ENCODE assay signal across 12 cellular contexts in the genomic region with DNA sequence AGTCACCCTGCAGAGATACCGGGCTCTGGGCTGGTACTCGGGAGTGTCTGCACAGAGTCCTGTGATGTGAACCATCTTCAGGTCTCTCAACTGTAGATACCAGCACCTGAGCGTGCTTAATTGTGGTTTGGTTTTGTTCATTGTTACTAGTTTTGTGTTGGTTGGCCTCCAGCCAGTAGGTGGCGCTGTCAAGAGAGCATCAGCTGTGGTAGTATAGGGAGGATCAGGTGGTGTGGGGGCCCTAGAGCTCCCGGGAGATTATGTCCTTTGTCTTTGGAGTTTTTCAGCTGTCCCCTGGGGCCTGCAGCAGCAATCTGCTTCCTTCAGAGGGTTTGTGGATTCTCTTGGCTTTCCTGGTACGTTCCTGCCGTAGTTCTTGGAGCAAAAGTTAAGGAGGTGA.
DNase-seq lines count a peak whose midpoint lies in the region; ATAC-seq and TF ChIP-seq lines count a peak whose summit lies in the region.
"Had no signal": no experiment of that assay in that cellular context is flagged by ENCODE, and none has a peak within 500 bp of the region (broad histone marks: within the 10 kb centered on the region; RNA-seq: fewer than 3 reads in every experiment).

No MANE protein-coding gene starts in this region.

- H3K79me2 ChIP-seq in SK-N-SH (ENCODE audit: insufficient read depth) = peaks cover 89% of the 10 kb centered on the region
- H3K79me2 ChIP-seq in H9 (ENCODE audit: insufficient read depth, low read length) = peaks cover 44% of the 10 kb centered on the region; the same call in 1 of the 2 replicates

- H3K4me1 ChIP-seq in SK-N-SH (ENCODE audit: control insufficient read depth in 1 of 2, insufficient read depth in 2 of 2, low read depth in 1 of 2, low read length in 1 of 2) (peaks cover 4 to 5% of the 10 kb centered on the region in 2 experiments; a peak in 2 of 4 replicates), H9 (ENCODE audit: insufficient read depth, low read length) (peaks cover 2% of the 10 kb centered on the region; the same call in 1 of the 2 replicates), upper lobe of right lung (peaks cover 9% of the 10 kb centered on the region)

- H2BK120ac ChIP-seq in H9 (ENCODE audit: low read depth, low read length, poor library complexity, severe bottlenecking) = no peak overlapping the region

- H3K36me3 ChIP-seq in SK-N-SH (replicated peaks in 1 of 2; ENCODE audit: control insufficient read depth in 1 of 2, insufficient read depth in 2 of 2, low read length in 1 of 2) (peaks cover 0 to 12% of the 10 kb centered on the region in 2 experiments), upper lobe of right lung (no peaks in the 10 kb centered on the region)

- H4K8ac ChIP-seq in H9 (replicated peaks; ENCODE audit: insufficient read length, low read depth, low read length) = no peak overlapping the region

- no peak for TF ChIP-seq RAD21 in SK-N-SH (IDR thresholded peaks at IDR 0.05; ENCODE audit: low read length)

- H3K9me3 Mint-ChIP-seq in H9 = peaks cover 13 to 34% of the 10 kb centered on the region in 2 experiments; a peak in 4 of 5 replicates
- peaks cover 30% of the 10 kb centered on the region for H3K9me3 Mint-ChIP-seq in neural crest cell

- H3K27ac ChIP-seq in SK-N-SH (ENCODE audit: low read depth in 2 of 2, low read length in 1 of 2) = no peak overlapping the region
- H3K27ac ChIP-seq in H9 (ENCODE audit: insufficient read length, low read depth, low read length) = no peak overlapping the region
- no peak overlapping the region for H3K27ac ChIP-seq in upper lobe of right lung

- H3K56ac ChIP-seq in H9 (ENCODE audit: insufficient read length, low read depth, low read length) = no peak overlapping the region

- H3K4me2 ChIP-seq in SK-N-SH = no peak overlapping the region
- no peak overlapping the region for H3K4me2 ChIP-seq in H9 (ENCODE audit: insufficient read depth, insufficient read length, low read length)

- H3T11ph ChIP-seq in H9 (ENCODE audit: low read length) = no peak overlapping the region

- peak; percentile 41 for TF ChIP-seq CTCF in SK-N-SH (IDR thresholded peaks at IDR 0.05)
- peak; percentile 81 for TF ChIP-seq CTCF in H9 (conservative IDR thresholded peaks at IDR 0.05)
- TF ChIP-seq CTCF in astrocyte of the spinal cord (IDR thresholded peaks at IDR 0.05; ENCODE audit: low read depth, low read length) = peak; percentile 29
- peak; percentile 47 for TF ChIP-seq CTCF in neural crest cell (conservative IDR thresholded peaks at IDR 0.05)
- TF ChIP-seq CTCF in upper lobe of right lung (IDR thresholded peaks at IDR 0.05) = no peak

- H3K27me3 ChIP-seq in SK-N-SH (ENCODE audit: insufficient read depth) (no peaks in the 10 kb centered on the region), H9 (ENCODE audit: insufficient read depth, low read length) (no peaks in the 10 kb centered on the region), upper lobe of right lung (no peaks in the 10 kb centered on the region)

- H3K9me3 ChIP-seq in SK-N-SH (peaks cover 25% of the 10 kb centered on the region), H9 (ENCODE audit: control insufficient read depth, low read depth, low read length) (no peaks in the 10 kb centered on the region), upper lobe of right lung (peaks cover 13% of the 10 kb centered on the region)

- H2BK12ac ChIP-seq in H9 (ENCODE audit: insufficient read length, low read depth, low read length) = no peak overlapping the region

- no peak overlapping the region for H3K4ac ChIP-seq in H9 (ENCODE audit: low read depth, low read length)

- 90% methylated on average over 7 of the region's 7 CpGs for WGBS in SK-N-SH (ENCODE audit: low lambda C conversion rate)
- WGBS in H9 (ENCODE audit: extremely low coverage, insufficient read length, low lambda C conversion rate) = no CpG with 5 or more reads among the region's 7 CpGs

- TF ChIP-seq EP300 in SK-N-SH (IDR thresholded peaks at IDR 0.05; ENCODE audit: borderline replicate concordance in 1 of 2, low read depth in 1 of 2, low read length in 1 of 2) = no peak

- no peak overlapping the region for H3K14ac ChIP-seq in H9 (ENCODE audit: insufficient read depth, low read length)

- H3K18ac ChIP-seq in H9 (ENCODE audit: insufficient read length, low read depth, low read length) = no peak overlapping the region

- H3K27me3 Mint-ChIP-seq in H9 (ENCODE audit: low read depth) = no peaks in the 10 kb centered on the region; the same call in 1 of the 2 replicates
- no peaks in the 10 kb centered on the region for H3K27me3 Mint-ChIP-seq in neural crest cell (ENCODE audit: low read depth)
- H3K27me3 Mint-ChIP-seq: central memory CD8-positive, alpha-beta T cell had no signal

- no peak overlapping the region for H2BK5ac ChIP-seq in H9 (ENCODE audit: insufficient read length, low read length)

- H4K20me1 ChIP-seq in SK-N-SH (ENCODE audit: insufficient read depth) (peaks cover 36% of the 10 kb centered on the region), H9 (ENCODE audit: control insufficient read depth, insufficient read depth, insufficient read length) (no peaks in the 10 kb centered on the region)

- DNase-seq in SK-N-SH (no peak), H9 (peak; percentile 61), astrocyte of the spinal cord (ENCODE audit: low read depth, low spot score) (no peak), neural crest cell (ENCODE audit: low read depth, low spot score) (no peak), NCI-H187 treated with DMSO at 0.1 percent for 48 hours (lab: John Stamatoyannopoulos, UW) (no peak), sciatic nerve (ENCODE audit: low spot score) (no peak), upper lobe of right lung (no peak)
- DNase-seq: foreskin melanocyte, left ventricle myocardium superior, NCI-H1694 had no signal

- H2AFZ ChIP-seq in SK-N-SH (ENCODE audit: low read depth) (no peak overlapping the region), H9 (ENCODE audit: low read length) (no peak overlapping the region)

- POLR2A ChIA-PET in SK-N-SH (lab: Yijun Ruan, JAX) = no interaction called here

- no peaks in the 10 kb centered on the region for H3K9me2 ChIP-seq in SK-N-SH

- H3K9ac ChIP-seq in SK-N-SH = no peak overlapping the region
- no peak overlapping the region for H3K9ac ChIP-seq in H9 (ENCODE audit: extremely low read depth, insufficient read length, low read length)

- H3K4me3 ChIP-seq in SK-N-SH (ENCODE audit: low read depth in 2 of 2, low read length in 1 of 2) (no peak overlapping the region; a peak in 1 of 4 replicates), astrocyte of the spinal cord (ENCODE audit: low read depth, low read length) (no peak overlapping the region), upper lobe of right lung (no peak overlapping the region)

- intact Hi-C loops in sciatic nerve (cut with DNase I) = no loop called here
- intact Hi-C loops in upper lobe of right lung (cut with DNase I) = no loop called here

- H3F3A ChIP-seq in SK-N-SH (replicated peaks; ENCODE audit: insufficient read depth) = peaks cover 9% of the 10 kb centered on the region

- H2AK5ac ChIP-seq in H9 (ENCODE audit: insufficient read length, low read length) = no peak overlapping the region

- H2BK20ac ChIP-seq in H9 (ENCODE audit: low read depth, low read length, poor library complexity, severe bottlenecking) = no peak overlapping the region

- H3K23me2 ChIP-seq in H9 (ENCODE audit: insufficient read length, low read depth, low read length, poor library complexity, severe bottlenecking) = no peaks in the 10 kb centered on the region

- H4K91ac ChIP-seq in H9 (ENCODE audit: insufficient read length, low read depth, low read length) = no peak overlapping the region

- no peak overlapping the region for H2BK15ac ChIP-seq in H9 (ENCODE audit: low read depth, low read length)

- in situ Hi-C loops in astrocyte of the spinal cord (cut with HindIII; ENCODE audit: low sequenced_read_pairs) = no loop called here

- H3K23ac ChIP-seq in H9 (ENCODE audit: insufficient read length, low read depth, low read length) = no peak overlapping the region

- peaks cover 3% of the 10 kb centered on the region for H3K79me1 ChIP-seq in H9 (ENCODE audit: insufficient read depth, low read depth, low read length, poor library complexity, severe bottlenecking)

- H3K27ac Mint-ChIP-seq in H9 (peak overlapping the region in 1 of 3 experiments; percentile 87; a peak in 2 of 7 replicates), neural crest cell (ENCODE audit: unreplicated experiment) (no peak overlapping the region)

- no peak overlapping the region for H4K5ac ChIP-seq in H9 (ENCODE audit: insufficient read length, low read depth, low read length)

- ATAC-seq in SK-N-SH treated with all-trans-retinoic acid at 6 μM for 48 hours (no peak), sciatic nerve (no peak), upper lobe of right lung (no peak)
- ATAC-seq: left ventricle myocardium superior had no signal

- H3K36me3 Mint-ChIP-seq in H9 (ENCODE audit: insufficient read depth in 1 of 3, low read depth in 3 of 3) (peaks cover 10 to 35% (median 29%) of the 10 kb centered on the region in 3 experiments), neural crest cell (ENCODE audit: low read depth) (peaks cover 57% of the 10 kb centered on the region)

- H3K4me3 Mint-ChIP-seq in H9 (no peak overlapping the region; a peak in 1 of 5 replicates), neural crest cell (no peak overlapping the region)
- H3K4me3 Mint-ChIP-seq: central memory CD8-positive, alpha-beta T cell had no signal

- peaks cover 57 to 79% of the 10 kb centered on the region in 2 experiments for H3K4me1 Mint-ChIP-seq in H9
- peaks cover 12% of the 10 kb centered on the region for H3K4me1 Mint-ChIP-seq in neural crest cell

- CTCF ChIA-PET in SK-N-SH (lab: Yijun Ruan, JAX) = interaction anchor here (0.9 kb wide), 1 partner anchor 38 kb away, joined by 4 read pairs; no protein-coding TSS in a partner anchor

TF ChIP-seq in SK-N-SH, 30 proteins besides CTCF, POLR2A, EP300 and RAD21 (continues in another document):
- no peak for TF ChIP-seq TCF12 (IDR thresholded peaks at IDR 0.05)
- TF ChIP-seq RXRA (IDR thresholded peaks at IDR 0.05; ENCODE audit: borderline replicate concordance, low read depth) = no peak
- TF ChIP-seq POLR2AphosphoS5 (IDR thresholded peaks at IDR 0.05; ENCODE audit: low read depth, low read length) = no peak
- TF ChIP-seq ELF1 (IDR thresholded peaks at IDR 0.05) = no peak
- no peak for TF ChIP-seq EZH2phosphoT487 (IDR thresholded peaks at IDR 0.05; ENCODE audit: borderline replicate concordance, low read depth)
- TF ChIP-seq TEAD4 (IDR thresholded peaks at IDR 0.05; ENCODE audit: borderline replicate concordance, insufficient read depth) = no peak
- TF ChIP-seq NRF1 (IDR thresholded peaks at IDR 0.05; ENCODE audit: low read depth, low read length) = no peak

TF ChIP-seq in SK-N-SH treated with all-trans-retinoic acid at 6 μM for 48 hours, 23 proteins besides CTCF, POLR2A, EP300 and RAD21 (continues in another document):
- TF ChIP-seq ISL1 (CRISPR knock-in tag; IDR thresholded peaks at IDR 0.05) = no peak
